ENCODE assay signal across 9 cellular contexts in the genomic region with DNA sequence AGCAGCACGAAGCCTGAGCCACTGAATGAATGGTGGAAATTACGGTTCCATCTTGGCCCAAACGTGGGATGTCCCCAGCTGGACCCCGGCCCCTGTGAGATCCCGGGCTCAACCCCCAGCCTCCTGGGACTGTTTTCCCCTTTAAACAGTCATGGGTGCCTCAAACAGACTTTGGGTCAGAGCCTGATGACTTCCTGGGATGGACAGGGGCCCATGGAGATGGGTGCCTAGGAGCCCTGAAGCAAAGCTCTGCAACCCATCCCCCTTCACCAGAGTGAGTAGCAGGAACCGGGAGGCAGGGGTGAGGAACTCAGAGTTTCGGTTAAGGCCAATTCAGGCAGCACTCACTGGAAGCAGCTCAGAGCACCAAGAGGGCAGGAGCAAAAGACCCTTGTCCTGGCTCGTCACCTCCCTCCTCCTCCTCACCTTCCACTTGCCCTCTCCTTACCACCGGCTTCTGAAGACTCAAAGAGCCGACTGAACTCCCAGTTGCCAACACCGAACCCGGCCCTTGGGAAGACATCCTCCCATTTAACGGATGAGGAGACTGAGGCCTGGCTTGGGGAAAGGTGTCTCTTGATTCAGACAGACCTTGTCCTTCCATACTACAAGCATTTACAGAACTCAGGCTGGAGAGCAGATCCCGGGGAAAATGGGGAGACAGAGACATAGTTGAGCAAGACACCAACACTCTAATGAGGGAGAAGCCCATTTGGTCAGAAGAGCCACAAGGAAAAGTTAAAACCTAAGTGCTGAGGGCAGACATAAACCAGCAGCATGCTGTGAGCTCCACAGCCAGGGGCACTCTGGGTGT. TPM values are rescaled to one million over a fixed set of nuclear protein-coding genes. Genes with fewer than 3 reads are reported as not detected.
DNase-seq lines count a peak whose midpoint lies in the region; ATAC-seq and TF ChIP-seq lines count a peak whose summit lies in the region.
"Had no signal": no experiment of that assay in that cellular context is flagged by ENCODE, and none has a peak within 500 bp of the region (broad histone marks: within the 10 kb centered on the region; RNA-seq: fewer than 3 reads in every experiment).

No MANE protein-coding gene starts in this region.

- H3F3A ChIP-seq in Loucy (ENCODE audit: low read depth): 0 out of 2 replicates have a peak, but pooled peaks cover 6% of the 10 kb centered on the region

- H3K36me3 ChIP-seq in Loucy (ENCODE audit: insufficient read depth, low read length) (no peaks in the 10 kb centered on the region), colonic mucosa (no peaks in the 10 kb centered on the region)

- H3K9me2 ChIP-seq in Loucy (replicated peaks; ENCODE audit: low read depth, low read length): no peaks in the 10 kb centered on the region

- no peaks in the 10 kb centered on the region for H3K36me3 Mint-ChIP-seq in natural killer cell treated with Interleukin-12 subunit alpha and Interleukin-12 subunit beta and Interleukin-15 and Interleukin-18, amount 100 ng/mL, for 72 hours

- ATAC-seq in natural killer cell treated with Interleukin-12 subunit alpha and Interleukin-12 subunit beta and Interleukin-15 and Interleukin-18, amount 100 ng/mL, for 72 hours: no peak
- ATAC-seq in HG02885 (IDR thresholded peaks at IDR 0.05; ENCODE audit: poor library complexity, unreplicated experiment): no peak

- H3K9me3 ChIP-seq in Loucy (ENCODE audit: insufficient read depth, low read depth, low read length) (no peaks in the 10 kb centered on the region), colonic mucosa (no peaks in the 10 kb centered on the region)

- no peak overlapping the region for H2AFZ ChIP-seq in Loucy (ENCODE audit: low read length)

- no peak for TF ChIP-seq CTCF in AG10803 (conservative IDR thresholded peaks at IDR 0.05; ENCODE audit: low read length)
- no peak for TF ChIP-seq CTCF in Loucy (conservative IDR thresholded peaks at IDR 0.05; ENCODE audit: low read length)
- TF ChIP-seq CTCF in colonic mucosa (IDR thresholded peaks at IDR 0.05): no peak

- H3K27ac Mint-ChIP-seq in natural killer cell treated with Interleukin-12 subunit alpha and Interleukin-12 subunit beta and Interleukin-15 and Interleukin-18, amount 100 ng/mL, for 72 hours: no peak overlapping the region

- peaks cover 30% of the 10 kb centered on the region; the same call in 1 of the 2 replicates for H3K79me2 ChIP-seq in Loucy (ENCODE audit: insufficient read depth, low read length)

- H4K20me1 ChIP-seq in Loucy (ENCODE audit: insufficient read depth, low read length, poor library complexity, severe bottlenecking): peaks cover 21% of the 10 kb centered on the region

- peaks cover 6 to 9% of the 10 kb centered on the region in 2 donors for H3K27me3 Mint-ChIP-seq in natural killer cell treated with Interleukin-12 subunit alpha and Interleukin-12 subunit beta and Interleukin-15 and Interleukin-18, amount 100 ng/mL, for 72 hours

- no peaks in the 10 kb centered on the region for H3K9me3 Mint-ChIP-seq in natural killer cell treated with Interleukin-12 subunit alpha and Interleukin-12 subunit beta and Interleukin-15 and Interleukin-18, amount 100 ng/mL, for 72 hours

- peaks cover 44% of the 10 kb centered on the region for H3K4me1 ChIP-seq in Loucy (ENCODE audit: insufficient read depth, low read length, poor library complexity, severe bottlenecking)
- H3K4me1 ChIP-seq in colonic mucosa: peaks cover 16% of the 10 kb centered on the region

- no peak for DNase-seq in AG10803 (ENCODE audit: low read depth)
- no peak for DNase-seq in colonic mucosa
- DNase-seq in natural killer cell treated with Interleukin-12 subunit alpha and Interleukin-12 subunit beta and Interleukin-15 and Interleukin-18, amount 100 ng/mL, for 72 hours (ENCODE audit: low spot score): no peak
- no peak for DNase-seq in stimulated activated CD4-positive, alpha-beta T cell treated with anti-CD3 and anti-CD28 coated beads, Interleukin-4, amount 100 ng/mL, for 24 hours
- no peak for DNase-seq in activated CD4-positive, alpha-beta T cell treated with anti-CD3 and anti-CD28 coated beads, Interleukin-2, amount 50 U/mL, for 1 hour
- no peak for DNase-seq in NCI-H510A treated with DMSO at 0.1 percent for 48 hours (lab: John Stamatoyannopoulos, UW)
- DNase-seq: effector CD4-positive, alpha-beta T cell had no signal

- peak overlapping the region; percentile 23 for H3K4me3 Mint-ChIP-seq in natural killer cell treated with Interleukin-12 subunit alpha and Interleukin-12 subunit beta and Interleukin-15 and Interleukin-18, amount 100 ng/mL, for 72 hours

- H3K27me3 ChIP-seq in Loucy (ENCODE audit: insufficient read depth, low read length, poor library complexity, severe bottlenecking): no peaks in the 10 kb centered on the region
- no peaks in the 10 kb centered on the region for H3K27me3 ChIP-seq in colonic mucosa

- intact Hi-C loops in colonic mucosa (cut with DNase I): no loop called here

- H3K4me1 Mint-ChIP-seq in natural killer cell treated with Interleukin-12 subunit alpha and Interleukin-12 subunit beta and Interleukin-15 and Interleukin-18, amount 100 ng/mL, for 72 hours (ENCODE audit: low read depth in 2 of 2): peaks cover 12% of the 10 kb centered on the region in 2 donors

- H3K4me3 ChIP-seq in AG10803 (ENCODE audit: low read length) (peak overlapping the region; percentile 71), Loucy (ENCODE audit: low read length, poor library complexity, severe bottlenecking) (peak overlapping the region; percentile 68), colonic mucosa (no peak overlapping the region)

- H3K4me2 ChIP-seq in Loucy (ENCODE audit: low read depth, low read length, poor library complexity, severe bottlenecking): peak overlapping the region; percentile 91

- H3K9ac ChIP-seq in Loucy (ENCODE audit: low read depth, low read length, poor library complexity, severe bottlenecking) (peak overlapping the region; percentile 63), colonic mucosa (ENCODE audit: low read depth in 2 of 2, low read length in 2 of 2) (peak overlapping the region in 1 of 2 donors; percentile 35)

- peak overlapping the region; percentile 74 for H3K27ac ChIP-seq in colonic mucosa

RNA-seq across cellular contexts. Expression of gene TLDC2, which starts 14.9 kb away (rescaled TPM):
- 10 to 100 TPM; 18.1 to 29.7 TPM for total RNA-seq in colonic mucosa
- under 1 TPM in 1 of 2 donors, not detected in 1; 0.39 TPM for total RNA-seq in natural killer cell treated with Interleukin-12 subunit alpha and Interleukin-12 subunit beta and Interleukin-15 and Interleukin-18, amount 100 ng/mL, for 72 hours

Comparison
In these comparisons a context has a peak if more than half of its experiments do, and no peak if none do; other contexts are left out.
1. RNA of gene TLDC2, which starts 14.9 kb away (total RNA-seq): 18.1 to 29.7 TPM in colonic mucosa; 0.39 TPM in natural killer cell treated with Interleukin-12 subunit alpha and Interleukin-12 subunit beta and Interleukin-15 and Interleukin-18, amount 100 ng/mL, for 72 hours; every median in the first group is over 10 times any median in the second.